1 cellular context compared by ENCODE assay signal in genomic region chr9:72577212-72577753, GRCh38.
A peak's percentile ranks its signal among the peaks of the same experiment; 100 is the strongest.
TF ChIP-seq lines count a peak whose summit lies in the region.

No MANE protein-coding gene starts in this region.

TF ChIP-seq in HCT116, 20 proteins besides CTCF, POLR2A, EP300 and RAD21 (continued from another document):
- TF ChIP-seq, protein P1, sequence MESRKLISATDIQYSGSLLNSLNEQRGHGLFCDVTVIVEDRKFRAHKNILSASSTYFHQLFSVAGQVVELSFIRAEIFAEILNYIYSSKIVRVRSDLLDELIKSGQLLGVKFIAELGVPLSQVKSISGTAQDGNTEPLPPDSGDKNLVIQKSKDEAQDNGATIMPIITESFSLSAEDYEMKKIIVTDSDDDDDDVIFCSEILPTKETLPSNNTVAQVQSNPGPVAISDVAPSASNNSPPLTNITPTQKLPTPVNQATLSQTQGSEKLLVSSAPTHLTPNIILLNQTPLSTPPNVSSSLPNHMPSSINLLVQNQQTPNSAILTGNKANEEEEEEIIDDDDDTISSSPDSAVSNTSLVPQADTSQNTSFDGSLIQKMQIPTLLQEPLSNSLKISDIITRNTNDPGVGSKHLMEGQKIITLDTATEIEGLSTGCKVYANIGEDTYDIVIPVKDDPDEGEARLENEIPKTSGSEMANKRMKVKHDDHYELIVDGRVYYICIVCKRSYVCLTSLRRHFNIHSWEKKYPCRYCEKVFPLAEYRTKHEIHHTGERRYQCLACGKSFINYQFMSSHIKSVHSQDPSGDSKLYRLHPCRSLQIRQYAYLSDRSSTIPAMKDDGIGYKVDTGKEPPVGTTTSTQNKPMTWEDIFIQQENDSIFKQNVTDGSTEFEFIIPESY (IDR thresholded peaks at IDR 0.05; ENCODE audit: extremely low read depth, insufficient replicate concordance, low read length) = no peak
- TF ChIP-seq EGR1 (IDR thresholded peaks at IDR 0.05; ENCODE audit: low read depth) (0 out of 2 replicates have a peak, but pooled peaks have one; percentile 40), YY1 (IDR thresholded peaks at IDR 0.05; ENCODE audit: extremely low read depth, insufficient replicate concordance, low read depth, low read length) (no peak), CEBPB (IDR thresholded peaks at IDR 0.05; ENCODE audit: low read depth) (peak; percentile 93), ZNF274 (IDR thresholded peaks at IDR 0.05; ENCODE audit: low read depth, low read length) (no peak), ZFX (IDR thresholded peaks at IDR 0.05) (no peak), TCF7L2 (IDR thresholded peaks at IDR 0.05; ENCODE audit: borderline replicate concordance, extremely low read depth, insufficient read depth, insufficient read length) (no peak), ELF1 (IDR thresholded peaks at IDR 0.05; ENCODE audit: borderline replicate concordance, low read depth) (no peak; the same call in 1 of the 2 replicates), SP1 (IDR thresholded peaks at IDR 0.05; ENCODE audit: low read depth) (peak; percentile 96), EZH2 (IDR thresholded peaks at IDR 0.05) (no peak), JUND (IDR thresholded peaks at IDR 0.05) (peak; percentile 89), EZH2phosphoT487 (IDR thresholded peaks at IDR 0.05; ENCODE audit: borderline replicate concordance) (no peak), SIN3A (IDR thresholded peaks at IDR 0.05; ENCODE audit: low read depth) (peak; percentile 58; the same call in 1 of the 2 replicates)
